1 cellular context compared by ENCODE assay signal in the genomic region with DNA sequence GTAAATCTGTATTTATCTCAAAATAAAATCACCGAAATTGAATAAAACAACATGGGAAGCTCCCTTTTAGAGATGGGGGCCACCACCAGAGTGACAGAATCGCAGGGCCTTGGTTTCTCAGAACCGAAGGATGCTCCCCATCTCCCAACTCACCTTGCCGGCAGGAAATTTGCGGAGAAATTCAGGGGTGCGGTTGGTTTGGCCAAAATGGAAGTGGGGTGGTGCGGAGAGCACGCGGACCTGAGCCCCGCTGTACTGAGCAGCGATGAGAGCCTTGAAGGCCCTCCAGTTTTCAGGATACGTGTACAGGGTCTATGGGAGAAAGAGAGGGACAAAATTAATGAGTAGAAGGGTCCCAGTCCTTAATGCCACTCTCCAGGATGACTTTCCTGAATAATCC.
TF ChIP-seq lines count a peak whose summit lies in the region.

No MANE protein-coding gene starts in this region.

TF ChIP-seq in K562, 482 proteins besides CTCF, POLR2A, EP300 and RAD21:
- TF ChIP-seq NELFE (IDR thresholded peaks at IDR 0.05; ENCODE audit: insufficient read depth, insufficient read length) = no peak
- TF ChIP-seq, protein P1, sequence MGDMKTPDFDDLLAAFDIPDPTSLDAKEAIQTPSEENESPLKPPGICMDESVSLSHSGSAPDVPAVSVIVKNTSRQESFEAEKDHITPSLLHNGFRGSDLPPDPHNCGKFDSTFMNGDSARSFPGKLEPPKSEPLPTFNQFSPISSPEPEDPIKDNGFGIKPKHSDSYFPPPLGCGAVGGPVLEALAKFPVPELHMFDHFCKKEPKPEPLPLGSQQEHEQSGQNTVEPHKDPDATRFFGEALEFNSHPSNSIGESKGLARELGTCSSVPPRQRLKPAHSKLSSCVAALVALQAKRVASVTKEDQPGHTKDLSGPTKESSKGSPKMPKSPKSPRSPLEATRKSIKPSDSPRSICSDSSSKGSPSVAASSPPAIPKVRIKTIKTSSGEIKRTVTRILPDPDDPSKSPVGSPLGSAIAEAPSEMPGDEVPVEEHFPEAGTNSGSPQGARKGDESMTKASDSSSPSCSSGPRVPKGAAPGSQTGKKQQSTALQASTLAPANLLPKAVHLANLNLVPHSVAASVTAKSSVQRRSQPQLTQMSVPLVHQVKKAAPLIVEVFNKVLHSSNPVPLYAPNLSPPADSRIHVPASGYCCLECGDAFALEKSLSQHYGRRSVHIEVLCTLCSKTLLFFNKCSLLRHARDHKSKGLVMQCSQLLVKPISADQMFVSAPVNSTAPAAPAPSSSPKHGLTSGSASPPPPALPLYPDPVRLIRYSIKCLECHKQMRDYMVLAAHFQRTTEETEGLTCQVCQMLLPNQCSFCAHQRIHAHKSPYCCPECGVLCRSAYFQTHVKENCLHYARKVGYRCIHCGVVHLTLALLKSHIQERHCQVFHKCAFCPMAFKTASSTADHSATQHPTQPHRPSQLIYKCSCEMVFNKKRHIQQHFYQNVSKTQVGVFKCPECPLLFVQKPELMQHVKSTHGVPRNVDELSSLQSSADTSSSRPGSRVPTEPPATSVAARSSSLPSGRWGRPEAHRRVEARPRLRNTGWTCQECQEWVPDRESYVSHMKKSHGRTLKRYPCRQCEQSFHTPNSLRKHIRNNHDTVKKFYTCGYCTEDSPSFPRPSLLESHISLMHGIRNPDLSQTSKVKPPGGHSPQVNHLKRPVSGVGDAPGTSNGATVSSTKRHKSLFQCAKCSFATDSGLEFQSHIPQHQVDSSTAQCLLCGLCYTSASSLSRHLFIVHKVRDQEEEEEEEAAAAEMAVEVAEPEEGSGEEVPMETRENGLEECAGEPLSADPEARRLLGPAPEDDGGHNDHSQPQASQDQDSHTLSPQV (IDR thresholded peaks at IDR 0.05) = 0 out of 2 replicates have a peak, but pooled peaks have one; percentile 28
- TF ChIP-seq, protein P2, sequence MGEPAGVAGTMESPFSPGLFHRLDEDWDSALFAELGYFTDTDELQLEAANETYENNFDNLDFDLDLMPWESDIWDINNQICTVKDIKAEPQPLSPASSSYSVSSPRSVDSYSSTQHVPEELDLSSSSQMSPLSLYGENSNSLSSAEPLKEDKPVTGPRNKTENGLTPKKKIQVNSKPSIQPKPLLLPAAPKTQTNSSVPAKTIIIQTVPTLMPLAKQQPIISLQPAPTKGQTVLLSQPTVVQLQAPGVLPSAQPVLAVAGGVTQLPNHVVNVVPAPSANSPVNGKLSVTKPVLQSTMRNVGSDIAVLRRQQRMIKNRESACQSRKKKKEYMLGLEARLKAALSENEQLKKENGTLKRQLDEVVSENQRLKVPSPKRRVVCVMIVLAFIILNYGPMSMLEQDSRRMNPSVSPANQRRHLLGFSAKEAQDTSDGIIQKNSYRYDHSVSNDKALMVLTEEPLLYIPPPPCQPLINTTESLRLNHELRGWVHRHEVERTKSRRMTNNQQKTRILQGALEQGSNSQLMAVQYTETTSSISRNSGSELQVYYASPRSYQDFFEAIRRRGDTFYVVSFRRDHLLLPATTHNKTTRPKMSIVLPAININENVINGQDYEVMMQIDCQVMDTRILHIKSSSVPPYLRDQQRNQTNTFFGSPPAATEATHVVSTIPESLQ (CRISPR knock-in tag; IDR thresholded peaks at IDR 0.05) = no peak
- no peak for TF ChIP-seq ZFX (CRISPR knock-in tag; IDR thresholded peaks at IDR 0.05)
- no peak for TF ChIP-seq CHCHD3 (CRISPR knock-in tag; IDR thresholded peaks at IDR 0.05)
- TF ChIP-seq EGR1 (conservative IDR thresholded peaks at IDR 0.05) = no peak
- peak; percentile 20 for TF ChIP-seq CHD1 (IDR thresholded peaks at IDR 0.05; ENCODE audit: low read length)
- no peak for TF ChIP-seq ZNF431 (CRISPR knock-in tag; IDR thresholded peaks at IDR 0.05)
- TF ChIP-seq SLC30A9 (CRISPR knock-in tag; IDR thresholded peaks at IDR 0.05) = no peak
- TF ChIP-seq, protein P3, sequence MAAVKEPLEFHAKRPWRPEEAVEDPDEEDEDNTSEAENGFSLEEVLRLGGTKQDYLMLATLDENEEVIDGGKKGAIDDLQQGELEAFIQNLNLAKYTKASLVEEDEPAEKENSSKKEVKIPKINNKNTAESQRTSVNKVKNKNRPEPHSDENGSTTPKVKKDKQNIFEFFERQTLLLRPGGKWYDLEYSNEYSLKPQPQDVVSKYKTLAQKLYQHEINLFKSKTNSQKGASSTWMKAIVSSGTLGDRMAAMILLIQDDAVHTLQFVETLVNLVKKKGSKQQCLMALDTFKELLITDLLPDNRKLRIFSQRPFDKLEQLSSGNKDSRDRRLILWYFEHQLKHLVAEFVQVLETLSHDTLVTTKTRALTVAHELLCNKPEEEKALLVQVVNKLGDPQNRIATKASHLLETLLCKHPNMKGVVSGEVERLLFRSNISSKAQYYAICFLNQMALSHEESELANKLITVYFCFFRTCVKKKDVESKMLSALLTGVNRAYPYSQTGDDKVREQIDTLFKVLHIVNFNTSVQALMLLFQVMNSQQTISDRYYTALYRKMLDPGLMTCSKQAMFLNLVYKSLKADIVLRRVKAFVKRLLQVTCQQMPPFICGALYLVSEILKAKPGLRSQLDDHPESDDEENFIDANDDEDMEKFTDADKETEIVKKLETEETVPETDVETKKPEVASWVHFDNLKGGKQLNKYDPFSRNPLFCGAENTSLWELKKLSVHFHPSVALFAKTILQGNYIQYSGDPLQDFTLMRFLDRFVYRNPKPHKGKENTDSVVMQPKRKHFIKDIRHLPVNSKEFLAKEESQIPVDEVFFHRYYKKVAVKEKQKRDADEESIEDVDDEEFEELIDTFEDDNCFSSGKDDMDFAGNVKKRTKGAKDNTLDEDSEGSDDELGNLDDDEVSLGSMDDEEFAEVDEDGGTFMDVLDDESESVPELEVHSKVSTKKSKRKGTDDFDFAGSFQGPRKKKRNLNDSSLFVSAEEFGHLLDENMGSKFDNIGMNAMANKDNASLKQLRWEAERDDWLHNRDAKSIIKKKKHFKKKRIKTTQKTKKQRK (IDR thresholded peaks at IDR 0.05; ENCODE audit: borderline replicate concordance, low read depth, low read length) = no peak
- TF ChIP-seq, protein P4, sequence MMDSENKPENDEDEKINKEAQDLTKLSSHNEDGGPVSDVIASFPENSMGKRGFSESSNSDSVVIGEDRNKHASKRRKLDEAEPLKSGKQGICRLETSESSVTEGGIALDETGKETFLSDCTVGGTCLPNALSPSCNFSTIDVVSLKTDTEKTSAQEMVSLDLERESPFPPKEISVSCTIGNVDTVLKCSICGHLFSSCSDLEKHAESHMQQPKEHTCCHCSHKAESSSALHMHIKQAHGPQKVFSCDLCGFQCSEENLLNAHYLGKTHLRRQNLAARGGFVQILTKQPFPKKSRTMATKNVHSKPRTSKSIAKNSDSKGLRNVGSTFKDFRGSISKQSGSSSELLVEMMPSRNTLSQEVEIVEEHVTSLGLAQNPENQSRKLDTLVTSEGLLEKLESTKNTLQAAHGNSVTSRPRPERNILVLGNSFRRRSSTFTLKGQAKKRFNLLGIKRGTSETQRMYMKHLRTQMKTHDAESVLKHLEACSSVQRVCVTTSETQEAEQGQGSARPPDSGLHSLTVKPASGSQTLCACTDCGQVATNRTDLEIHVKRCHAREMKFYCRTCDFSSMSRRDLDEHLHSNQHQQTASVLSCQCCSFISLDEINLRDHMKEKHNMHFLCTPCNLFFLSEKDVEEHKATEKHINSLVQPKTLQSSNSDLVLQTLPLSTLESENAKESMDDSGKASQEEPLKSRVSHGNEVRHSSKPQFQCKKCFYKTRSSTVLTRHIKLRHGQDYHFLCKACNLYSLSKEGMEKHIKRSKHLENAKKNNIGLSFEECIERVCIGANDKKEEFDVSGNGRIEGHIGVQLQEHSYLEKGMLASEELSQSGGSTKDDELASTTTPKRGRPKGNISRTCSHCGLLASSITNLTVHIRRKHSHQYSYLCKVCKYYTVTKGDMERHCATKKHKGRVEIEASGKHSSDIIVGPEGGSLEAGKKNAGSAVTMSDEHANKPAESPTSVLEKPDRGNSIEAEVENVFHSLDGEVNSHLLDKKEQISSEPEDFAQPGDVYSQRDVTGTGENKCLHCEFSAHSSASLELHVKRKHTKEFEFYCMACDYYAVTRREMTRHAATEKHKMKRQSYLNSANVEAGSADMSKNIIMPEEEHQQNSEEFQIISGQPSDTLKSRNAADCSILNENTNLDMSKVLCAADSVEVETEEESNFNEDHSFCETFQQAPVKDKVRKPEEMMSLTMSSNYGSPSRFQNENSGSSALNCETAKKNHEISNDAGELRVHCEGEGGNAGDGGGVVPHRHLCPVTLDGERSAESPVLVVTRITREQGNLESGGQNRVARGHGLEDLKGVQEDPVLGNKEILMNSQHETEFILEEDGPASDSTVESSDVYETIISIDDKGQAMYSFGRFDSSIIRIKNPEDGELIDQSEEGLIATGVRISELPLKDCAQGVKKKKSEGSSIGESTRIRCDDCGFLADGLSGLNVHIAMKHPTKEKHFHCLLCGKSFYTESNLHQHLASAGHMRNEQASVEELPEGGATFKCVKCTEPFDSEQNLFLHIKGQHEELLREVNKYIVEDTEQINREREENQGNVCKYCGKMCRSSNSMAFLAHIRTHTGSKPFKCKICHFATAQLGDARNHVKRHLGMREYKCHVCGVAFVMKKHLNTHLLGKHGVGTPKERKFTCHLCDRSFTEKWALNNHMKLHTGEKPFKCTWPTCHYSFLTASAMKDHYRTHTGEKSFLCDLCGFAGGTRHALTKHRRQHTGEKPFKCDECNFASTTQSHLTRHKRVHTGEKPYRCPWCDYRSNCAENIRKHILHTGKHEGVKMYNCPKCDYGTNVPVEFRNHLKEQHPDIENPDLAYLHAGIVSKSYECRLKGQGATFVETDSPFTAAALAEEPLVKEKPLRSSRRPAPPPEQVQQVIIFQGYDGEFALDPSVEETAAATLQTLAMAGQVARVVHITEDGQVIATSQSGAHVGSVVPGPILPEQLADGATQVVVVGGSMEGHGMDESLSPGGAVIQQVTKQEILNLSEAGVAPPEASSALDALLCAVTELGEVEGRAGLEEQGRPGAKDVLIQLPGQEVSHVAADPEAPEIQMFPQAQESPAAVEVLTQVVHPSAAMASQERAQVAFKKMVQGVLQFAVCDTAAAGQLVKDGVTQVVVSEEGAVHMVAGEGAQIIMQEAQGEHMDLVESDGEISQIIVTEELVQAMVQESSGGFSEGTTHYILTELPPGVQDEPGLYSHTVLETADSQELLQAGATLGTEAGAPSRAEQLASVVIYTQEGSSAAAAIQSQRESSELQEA (IDR thresholded peaks at IDR 0.05; ENCODE audit: low read depth) = peak; percentile 42; the same call in 1 of the 2 replicates
- no peak for TF ChIP-seq RUNX1 (IDR thresholded peaks at IDR 0.05; ENCODE audit: low read depth)
- no peak for TF ChIP-seq KHSRP (IDR thresholded peaks at IDR 0.05)
- no peak for TF ChIP-seq ZNF780A (CRISPR knock-in tag; IDR thresholded peaks at IDR 0.05)
- TF ChIP-seq, protein P5, sequence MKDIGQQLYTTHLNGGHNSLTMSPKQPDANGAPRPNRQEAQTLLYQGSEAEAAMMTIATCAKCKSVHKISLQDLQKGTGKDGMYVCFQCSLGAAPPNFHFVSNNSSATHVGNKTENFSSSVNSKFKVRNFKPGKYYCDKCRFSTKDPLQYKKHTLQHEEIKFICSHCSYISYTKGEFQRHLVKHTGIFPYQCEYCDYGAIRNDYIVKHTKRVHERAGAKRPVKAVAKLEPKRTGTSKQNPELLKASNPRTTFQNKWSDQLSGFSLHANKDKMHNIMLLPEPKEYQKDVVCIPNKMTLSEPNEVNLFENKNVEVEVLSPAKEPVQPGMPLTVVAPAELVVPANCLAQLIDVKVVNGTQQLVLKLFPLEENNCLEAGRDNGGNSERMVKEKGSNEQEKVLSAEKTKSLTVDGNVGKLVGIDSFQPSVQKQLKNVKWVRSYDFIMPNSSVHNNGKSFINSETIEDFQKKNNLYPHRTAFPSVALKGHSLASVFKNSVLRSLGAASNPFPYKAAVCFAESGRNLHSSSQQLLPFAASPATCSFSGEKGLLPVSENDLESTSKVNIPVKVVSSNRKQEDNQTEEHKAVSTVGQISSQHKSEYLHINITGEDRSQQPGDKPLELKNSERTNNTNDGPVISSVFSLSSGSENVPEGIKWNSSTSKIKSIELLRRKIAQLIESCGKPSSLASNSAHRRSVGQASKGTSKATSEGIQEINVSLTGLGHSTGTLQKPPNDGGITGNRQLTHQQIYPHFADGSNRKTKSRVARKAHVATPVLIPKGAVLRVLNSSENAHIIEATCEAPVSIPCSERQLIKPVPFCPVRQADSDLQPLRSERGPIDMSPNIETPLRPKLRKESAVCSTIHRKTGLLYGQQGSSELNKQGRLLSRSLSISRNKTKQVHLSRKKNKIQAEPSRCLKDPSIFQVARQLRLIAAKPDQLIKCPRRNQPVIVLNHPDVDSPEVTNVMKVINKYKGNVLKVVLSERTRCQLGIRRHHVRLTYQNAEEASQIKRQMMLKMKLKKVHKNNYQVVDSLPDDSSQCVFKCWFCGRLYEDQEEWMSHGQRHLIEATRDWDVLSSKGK (CRISPR knock-in tag; IDR thresholded peaks at IDR 0.05) = no peak
- TF ChIP-seq ZNF766 (CRISPR knock-in tag; conservative IDR thresholded peaks at IDR 0.05) = no peak
- 0 out of 2 replicates have a peak, but pooled peaks have one; percentile 7 for TF ChIP-seq TCF3 (CRISPR knock-in tag; IDR thresholded peaks at IDR 0.05)
- TF ChIP-seq, protein P6, sequence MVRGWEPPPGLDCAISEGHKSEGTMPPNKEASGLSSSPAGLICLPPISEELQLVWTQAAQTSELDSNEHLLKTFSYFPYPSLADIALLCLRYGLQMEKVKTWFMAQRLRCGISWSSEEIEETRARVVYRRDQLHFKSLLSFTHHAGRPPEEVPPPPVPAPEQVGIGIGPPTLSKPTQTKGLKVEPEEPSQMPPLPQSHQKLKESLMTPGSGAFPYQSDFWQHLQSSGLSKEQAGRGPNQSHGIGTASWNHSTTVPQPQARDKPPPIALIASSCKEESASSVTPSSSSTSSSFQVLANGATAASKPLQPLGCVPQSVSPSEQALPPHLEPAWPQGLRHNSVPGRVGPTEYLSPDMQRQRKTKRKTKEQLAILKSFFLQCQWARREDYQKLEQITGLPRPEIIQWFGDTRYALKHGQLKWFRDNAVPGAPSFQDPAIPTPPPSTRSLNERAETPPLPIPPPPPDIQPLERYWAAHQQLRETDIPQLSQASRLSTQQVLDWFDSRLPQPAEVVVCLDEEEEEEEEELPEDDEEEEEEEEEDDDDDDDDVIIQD (CRISPR knock-in tag; IDR thresholded peaks at IDR 0.05) = no peak
- TF ChIP-seq, protein P7, sequence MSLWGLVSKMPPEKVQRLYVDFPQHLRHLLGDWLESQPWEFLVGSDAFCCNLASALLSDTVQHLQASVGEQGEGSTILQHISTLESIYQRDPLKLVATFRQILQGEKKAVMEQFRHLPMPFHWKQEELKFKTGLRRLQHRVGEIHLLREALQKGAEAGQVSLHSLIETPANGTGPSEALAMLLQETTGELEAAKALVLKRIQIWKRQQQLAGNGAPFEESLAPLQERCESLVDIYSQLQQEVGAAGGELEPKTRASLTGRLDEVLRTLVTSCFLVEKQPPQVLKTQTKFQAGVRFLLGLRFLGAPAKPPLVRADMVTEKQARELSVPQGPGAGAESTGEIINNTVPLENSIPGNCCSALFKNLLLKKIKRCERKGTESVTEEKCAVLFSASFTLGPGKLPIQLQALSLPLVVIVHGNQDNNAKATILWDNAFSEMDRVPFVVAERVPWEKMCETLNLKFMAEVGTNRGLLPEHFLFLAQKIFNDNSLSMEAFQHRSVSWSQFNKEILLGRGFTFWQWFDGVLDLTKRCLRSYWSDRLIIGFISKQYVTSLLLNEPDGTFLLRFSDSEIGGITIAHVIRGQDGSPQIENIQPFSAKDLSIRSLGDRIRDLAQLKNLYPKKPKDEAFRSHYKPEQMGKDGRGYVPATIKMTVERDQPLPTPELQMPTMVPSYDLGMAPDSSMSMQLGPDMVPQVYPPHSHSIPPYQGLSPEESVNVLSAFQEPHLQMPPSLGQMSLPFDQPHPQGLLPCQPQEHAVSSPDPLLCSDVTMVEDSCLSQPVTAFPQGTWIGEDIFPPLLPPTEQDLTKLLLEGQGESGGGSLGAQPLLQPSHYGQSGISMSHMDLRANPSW (CRISPR knock-in tag; IDR thresholded peaks at IDR 0.05) = no peak
- no peak for TF ChIP-seq RBM17 (IDR thresholded peaks at IDR 0.05; ENCODE audit: borderline replicate concordance, low read depth, low read length)
- no peak for TF ChIP-seq ZSCAN32 (CRISPR knock-in tag; IDR thresholded peaks at IDR 0.05)
